In genomic region chr1:115213130-115213529, GRCh38 we compare ENCODE assay signal across 7 cellular contexts.
"Had no signal": no experiment of that assay in that cellular context is flagged by ENCODE, and none has a peak within 500 bp of the region (broad histone marks: within the 10 kb centered on the region; RNA-seq: fewer than 3 reads in every experiment).

No MANE protein-coding gene starts in this region.

- FAIRE-seq: HTR-8/SVneo, K562 had no signal

- ATAC-seq: K562 had no signal

- H3K9ac ChIP-seq: KMS-11 had no signal

- H3K4me3 ChIP-seq: K562 had no signal

- H3K27ac ChIP-seq: HL-60, KMS-11 had no signal

- H3K4me2 ChIP-seq: KMS-11 had no signal

- DNase-seq: IMR-90, KBM-7, KG1 had no signal
